ENCODE assay signal across 8 cellular contexts in genomic region chr20:8454137-8454712, GRCh38.
DNase-seq lines count a peak whose midpoint lies in the region; ATAC-seq and TF ChIP-seq lines count a peak whose summit lies in the region.

No MANE protein-coding gene starts in this region.

- POLR2A ChIA-PET in MCF 10A (lab: Yijun Ruan, JAX), result no interaction called here
- POLR2A ChIA-PET in PC-3 (lab: Charles Lee; ENCODE audit: unreplicated experiment), result no interaction called here

- intact Hi-C loops in MCF 10A (cut with micrococcal nuclease) (loop anchor here (1.0 to 5.0 kb wide), 3 partner anchors 60 to 412 kb away; no protein-coding TSS in a partner anchor), breast epithelium (cut with DNase I; ENCODE audit: low total_unique reads) (no loop called here), PC-3 (cut with micrococcal nuclease) (no loop called here)

- ATAC-seq in HG02759 (IDR thresholded peaks at IDR 0.05; ENCODE audit: unreplicated experiment) (peak; percentile 79), PC-3 (peak; percentile 78)

- H3K9me3 ChIP-seq in breast epithelium (no peaks in the 10 kb centered on the region), PC-3 (ENCODE audit: low read length) (no peaks in the 10 kb centered on the region), tibial nerve (no peaks in the 10 kb centered on the region)

- H3K4me3 Mint-ChIP-seq in MCF 10A (ENCODE audit: unreplicated experiment), result no peak overlapping the region

- H3K36me3 ChIP-seq in breast epithelium, result no peaks in the 10 kb centered on the region
- no peaks in the 10 kb centered on the region for H3K36me3 ChIP-seq in PC-3 (ENCODE audit: low read depth, low read length)
- no peaks in the 10 kb centered on the region for H3K36me3 ChIP-seq in tibial nerve

- TF ChIP-seq POLR2A in breast epithelium (IDR thresholded peaks at IDR 0.05) (no peak), tibial nerve (IDR thresholded peaks at IDR 0.05) (no peak)

- TF ChIP-seq CTCF in MCF 10A (IDR thresholded peaks at IDR 0.05; ENCODE audit: unreplicated experiment) (peak; percentile 33), breast epithelium (IDR thresholded peaks at IDR 0.05) (no peak), PC-3 (conservative IDR thresholded peaks at IDR 0.05; ENCODE audit: low read depth, low read length) (peak; percentile 68), epithelial cell of proximal tubule (conservative IDR thresholded peaks at IDR 0.05; ENCODE audit: low read depth, low read length) (peak; percentile 70), tibial nerve (IDR thresholded peaks at IDR 0.05) (no peak)

- H3F3A ChIP-seq in PC-3 (ENCODE audit: low read length, unreplicated experiment), result no peaks in the 10 kb centered on the region

- no TSS peak for BruUV-seq in MCF 10A (replicated peaks; lab: Mats Ljungman, UMichigan)
- BruUV-seq in PC-3 (replicated peaks; lab: Mats Ljungman, UMichigan), result no TSS peak

- H3K4me3 ChIP-seq in breast epithelium, result no peak overlapping the region
- H3K4me3 ChIP-seq in PC-3 (ENCODE audit: low read length), result no peak overlapping the region
- no peak overlapping the region for H3K4me3 ChIP-seq in epithelial cell of proximal tubule (ENCODE audit: low read depth, low read length)
- no peak overlapping the region for H3K4me3 ChIP-seq in tibial nerve

- no peaks in the 10 kb centered on the region for H3K9me3 Mint-ChIP-seq in MCF 10A (ENCODE audit: unreplicated experiment)

- peaks cover 9% of the 10 kb centered on the region for H3K4me1 Mint-ChIP-seq in MCF 10A (ENCODE audit: insufficient read depth, unreplicated experiment)

- H3K79me2 ChIP-seq in PC-3 (ENCODE audit: low read length), result no peaks in the 10 kb centered on the region

- H3K36me3 Mint-ChIP-seq in MCF 10A (ENCODE audit: insufficient read depth, unreplicated experiment), result no peaks in the 10 kb centered on the region

- no peak overlapping the region for H3K27ac ChIP-seq in breast epithelium
- no peak overlapping the region for H3K27ac ChIP-seq in PC-3 (ENCODE audit: low read length)
- no peak overlapping the region for H3K27ac ChIP-seq in tibial nerve

- H3K4me1 ChIP-seq in breast epithelium (no peaks in the 10 kb centered on the region), PC-3 (ENCODE audit: insufficient read depth, low read length) (no peaks in the 10 kb centered on the region), tibial nerve (no peaks in the 10 kb centered on the region)

- no peak overlapping the region for H2AFZ ChIP-seq in PC-3 (ENCODE audit: low read length)

- no peak overlapping the region for H3K27ac Mint-ChIP-seq in MCF 10A (ENCODE audit: low read depth, unreplicated experiment)

- H3K27me3 Mint-ChIP-seq in MCF 10A (ENCODE audit: insufficient read depth, unreplicated experiment), result no peaks in the 10 kb centered on the region

- no peak overlapping the region for H3K9ac ChIP-seq in PC-3 (ENCODE audit: low read length)

- CTCF ChIA-PET in MCF 10A (lab: Yijun Ruan, JAX), result interaction anchor here (0.8 to 1.1 kb wide), 3 partner anchors 12 to 51 kb away, joined by 3 to 5 read pairs (median 3); no protein-coding TSS in a partner anchor
- CTCF ChIA-PET in PC-3 (lab: Charles Lee), result no interaction called here

- H4K20me1 ChIP-seq in PC-3 (ENCODE audit: low read length), result no peaks in the 10 kb centered on the region

- H3K27me3 ChIP-seq in breast epithelium (no peaks in the 10 kb centered on the region), PC-3 (ENCODE audit: low read length) (0 out of 2 replicates have a peak, but pooled peaks cover under 1% of the 10 kb centered on the region), tibial nerve (no peaks in the 10 kb centered on the region)

- H3K4me2 ChIP-seq in PC-3 (ENCODE audit: low read length), result no peak overlapping the region

- TF ChIP-seq EP300 in tibial nerve (IDR thresholded peaks at IDR 0.05), result no peak

- H3K9me2 ChIP-seq in PC-3 (replicated peaks; ENCODE audit: low read length), result no peaks in the 10 kb centered on the region

- WGBS in tibial nerve, 2 donors, result 58 to 74% methylated on average over 6 of the region's 6 CpGs

- DNase-seq in MCF 10A (ENCODE audit: unreplicated experiment) (peak; percentile 85), breast epithelium (ENCODE audit: low spot score in 2 of 2) (no peak), PC-3 (peak; percentile 81), epithelial cell of proximal tubule (ENCODE audit: low read depth) (peak; percentile 66), smooth muscle cell of the brain vasculature (ENCODE audit: low read depth, low spot score) (peak; percentile 41), tibial nerve (ENCODE audit: low spot score in 2 of 2) (no peak), cerebellar nuclear complex (lab: John Stamatoyannopoulos, UW) (no peak)

Comparison
In these comparisons a context has a peak if more than half of its experiments do, and no peak if none do; other contexts are left out.
1. DNase-seq: peak in MCF 10A (single experiment), PC-3 (single experiment), epithelial cell of proximal tubule (single experiment) and smooth muscle cell of the brain vasculature (single experiment); none in breast epithelium (0 of 2), tibial nerve (0 of 2) and cerebellar nuclear complex (0 of 2).
2. CTCF ChIP-seq: peak in MCF 10A (single experiment), PC-3 (single experiment) and epithelial cell of proximal tubule (single experiment); none in breast epithelium (0 of 3) and tibial nerve (0 of 5).